ENCODE assay signal across 8 cellular contexts in genomic region chr2:98465456-98466201, GRCh38. TPM values are rescaled to one million over a fixed set of nuclear protein-coding genes. Genes with fewer than 3 reads are reported as not detected.
DNase-seq lines count a peak whose midpoint lies in the region; ATAC-seq and TF ChIP-seq lines count a peak whose summit lies in the region.

No MANE protein-coding gene starts in this region.

- H3K9me3 ChIP-seq in ovary = no peaks in the 10 kb centered on the region

- DNase-seq in NCI-H345 treated with DMSO at 0.1 percent for 48 hours (lab: John Stamatoyannopoulos, UW; ENCODE audit: unreplicated experiment) = peak; percentile 71
- DNase-seq in activated CD4-positive, alpha-beta T cell treated with anti-CD3 and anti-CD28 coated beads for 4 hours = peak; percentile 63
- DNase-seq in epithelial cell of esophagus (ENCODE audit: low read depth) = peak; percentile 53
- DNase-seq in ovary = peak in 3 of 5 donors; percentile 38 to 52 (median 44)
- no peak for DNase-seq in OCI-M2 (lab: John Stamatoyannopoulos, UW; ENCODE audit: unreplicated experiment)
- no peak for DNase-seq in COLO829 (ENCODE audit: low spot score)

- H3K27ac ChIP-seq in ovary = no peak overlapping the region

- peaks cover 3% of the 10 kb centered on the region for H3K4me1 ChIP-seq in ovary (ENCODE audit: insufficient read depth)

- ATAC-seq in HG02852 (IDR thresholded peaks at IDR 0.05; ENCODE audit: unreplicated experiment) = peak; percentile 20

- TF ChIP-seq POLR2A in ovary (IDR thresholded peaks at IDR 0.05) = no peak

- intact Hi-C loops in ovary (cut with DNase I) = no loop called here

- 48 to 51% (median 49%) methylated on average over 11 of the region's 11 CpGs for WGBS in ovary, 3 donors

- H3K4me3 ChIP-seq in GM08714 (ENCODE audit: low read length) = peak overlapping the region; percentile 55; the same call in 1 of the 2 replicates
- no peak overlapping the region for H3K4me3 ChIP-seq in epithelial cell of esophagus (ENCODE audit: low read length)
- no peak overlapping the region for H3K4me3 ChIP-seq in ovary

- TF ChIP-seq CTCF in epithelial cell of esophagus (IDR thresholded peaks at IDR 0.05; ENCODE audit: insufficient read depth, low read depth, low read length, missing control alignments) (no peak), ovary (IDR thresholded peaks at IDR 0.05) (no peak)

- no peak for TF ChIP-seq EP300 in ovary (IDR thresholded peaks at IDR 0.05)

- H3K27me3 ChIP-seq in ovary = no peaks in the 10 kb centered on the region

- no peaks in the 10 kb centered on the region for H3K36me3 ChIP-seq in ovary

RNA-seq across cellular contexts. Expression of gene INPP4A, which starts 21.0 kb away (rescaled TPM):
- 10 to 100 TPM; 13.1 to 25.8 (median 18.6) TPM for total RNA-seq in ovary
- polyA plus RNA-seq in ovary = 10 to 100 TPM in 1 of 2 donors, 1 to 10 TPM in 1; 7.5 to 12.8 TPM

Comparison
In these comparisons a context has a peak if more than half of its experiments do, and no peak if none do; other contexts are left out.
1. DNase-seq: peak in NCI-H345 treated with DMSO at 0.1 percent for 48 hours (single experiment), activated CD4-positive, alpha-beta T cell treated with anti-CD3 and anti-CD28 coated beads for 4 hours (2 of 2), epithelial cell of esophagus (single experiment) and ovary (3 of 5); none in OCI-M2 (single experiment) and COLO829 (single experiment).